Comparison of ENCODE assay signal across 14 cellular contexts in genomic region chr3:14436954-14437281, GRCh38. TPM values are rescaled to one million over a fixed set of nuclear protein-coding genes. Genes with fewer than 3 reads are reported as not detected.
DNase-seq lines count a peak whose midpoint lies in the region; ATAC-seq and TF ChIP-seq lines count a peak whose summit lies in the region.
"Had no signal": no experiment of that assay in that cellular context is flagged by ENCODE, and none has a peak within 500 bp of the region (broad histone marks: within the 10 kb centered on the region; RNA-seq: fewer than 3 reads in every experiment).

No MANE protein-coding gene starts in this region.

- no TSS peak for BruUV-seq in Calu3 (replicated peaks; lab: Mats Ljungman, UMichigan)

- no peak for ATAC-seq in activated CD8-positive, alpha-beta T cell treated with anti-CD3 and anti-CD28 coated beads for 36 hours
- ATAC-seq in naive B cell (ENCODE audit: low read depth in 2 of 2) (no peak), GM19397 (IDR thresholded peaks at IDR 0.05; ENCODE audit: unreplicated experiment) (no peak)
- ATAC-seq: GM12878 had no signal

- H3K36me3 Mint-ChIP-seq in CD14-positive monocyte = peaks cover 43 to 49% of the 10 kb centered on the region in 2 donors
- H3K36me3 Mint-ChIP-seq in Calu3 (ENCODE audit: insufficient read depth, unreplicated experiment) = peaks cover 17% of the 10 kb centered on the region
- H3K36me3 Mint-ChIP-seq in activated CD8-positive, alpha-beta T cell treated with anti-CD3 and anti-CD28 coated beads for 36 hours (ENCODE audit: low read depth) = peaks cover 8% of the 10 kb centered on the region
- no peaks in the 10 kb centered on the region for H3K36me3 Mint-ChIP-seq in naive B cell

- peak overlapping the region; percentile 39 to 48 for H3K4me3 Mint-ChIP-seq in CD14-positive monocyte
- peak overlapping the region; percentile 20 for H3K4me3 Mint-ChIP-seq in Calu3 (ENCODE audit: low read depth, unreplicated experiment)
- H3K4me3 Mint-ChIP-seq in activated CD8-positive, alpha-beta T cell treated with anti-CD3 and anti-CD28 coated beads for 36 hours = no peak overlapping the region
- H3K4me3 Mint-ChIP-seq in naive B cell = no peak overlapping the region

- H3K4me1 Mint-ChIP-seq in CD14-positive monocyte (peaks cover 94% of the 10 kb centered on the region), Calu3 (ENCODE audit: low read depth, unreplicated experiment) (peaks cover 83% of the 10 kb centered on the region), naive B cell (peaks cover 45 to 82% (median 71%) of the 10 kb centered on the region in 3 donors)
- H3K4me1 Mint-ChIP-seq in activated CD8-positive, alpha-beta T cell treated with anti-CD3 and anti-CD28 coated beads for 36 hours (ENCODE audit: low read depth) = peaks cover 54% of the 10 kb centered on the region

- CTCF ChIA-PET in Calu3 (lab: Charles Lee) = interaction anchor here (0.6 to 1.8 kb wide), 2 partner anchors 11 to 1054 kb away, joined by 3 to 4 read pairs; no protein-coding TSS in a partner anchor
- CTCF ChIA-PET in activated CD8-positive, alpha-beta T cell treated with anti-CD3 and anti-CD28 coated beads for 36 hours (lab: Charles Lee) = interaction anchor here (0.8 kb wide), 1 partner anchor 540 kb away, joined by 3 read pairs; no protein-coding TSS in a partner anchor

- DNase-seq in CD14-positive monocyte (ENCODE audit: low spot score) (no peak), Calu3 (no peak), naive B cell (no peak), dedifferentiated amniotic fluid mesenchymal stem cell (ENCODE audit: extremely low spot score) (no peak), GF-D8 (lab: John Stamatoyannopoulos, UW) (no peak)
- no peak for DNase-seq in activated CD8-positive, alpha-beta T cell treated with anti-CD3 and anti-CD28 coated beads for 36 hours
- DNase-seq: activated CD4-positive, alpha-beta T cell treated with anti-CD3 and anti-CD28 coated beads, Interleukin-2, amount 50 U/mL, for 48 hours; amniotic stem cell; effector memory CD4-positive, alpha-beta T cell; mesendoderm; NCI-H1930; NCI-H446 treated with DMSO at 0.1 percent for 48 hours had no signal

- intact Hi-C loops in CD14-positive monocyte (cut with micrococcal nuclease) (no loop called here), Calu3 (cut with micrococcal nuclease; ENCODE audit: unreplicated experiment) (no loop called here)
- intact Hi-C loops in activated CD8-positive, alpha-beta T cell treated with anti-CD3 and anti-CD28 coated beads for 36 hours (cut with micrococcal nuclease) = no loop called here

- H3K27me3 Mint-ChIP-seq in CD14-positive monocyte (ENCODE audit: low read depth in 3 of 3) (peaks cover 0 to 2% (median 0%) of the 10 kb centered on the region in 3 donors), Calu3 (ENCODE audit: unreplicated experiment) (no peaks in the 10 kb centered on the region), naive B cell (no peaks in the 10 kb centered on the region)
- H3K27me3 Mint-ChIP-seq in activated CD8-positive, alpha-beta T cell treated with anti-CD3 and anti-CD28 coated beads for 36 hours = no peaks in the 10 kb centered on the region

- POLR2A ChIA-PET in activated CD8-positive, alpha-beta T cell treated with anti-CD3 and anti-CD28 coated beads for 36 hours (lab: Charles Lee) = no interaction called here

- H3K27ac Mint-ChIP-seq in CD14-positive monocyte (peak overlapping the region; percentile 92 to 100 (median 96)), Calu3 (ENCODE audit: unreplicated experiment) (no peak overlapping the region), naive B cell (peak overlapping the region in 5 of 6 donors; percentile 37 to 82 (median 64))
- peak overlapping the region; percentile 1 for H3K27ac Mint-ChIP-seq in activated CD8-positive, alpha-beta T cell treated with anti-CD3 and anti-CD28 coated beads for 36 hours

- TF ChIP-seq CTCF in CD14-positive monocyte (IDR thresholded peaks at IDR 0.05) (no peak), Calu3 (IDR thresholded peaks at IDR 0.05; ENCODE audit: unreplicated experiment) (no peak)
- no peak for TF ChIP-seq CTCF in activated CD8-positive, alpha-beta T cell treated with anti-CD3 and anti-CD28 coated beads for 36 hours (IDR thresholded peaks at IDR 0.05)

- H3K9me3 Mint-ChIP-seq in CD14-positive monocyte = no peaks in the 10 kb centered on the region
- H3K9me3 Mint-ChIP-seq in Calu3 (ENCODE audit: low read depth, unreplicated experiment) = no peaks in the 10 kb centered on the region
- H3K9me3 Mint-ChIP-seq in activated CD8-positive, alpha-beta T cell treated with anti-CD3 and anti-CD28 coated beads for 36 hours = no peaks in the 10 kb centered on the region
- H3K9me3 Mint-ChIP-seq in naive B cell = no peaks in the 10 kb centered on the region

RNA-seq across cellular contexts. Expression of gene SLC6A6, which starts 34.5 kb away (rescaled TPM):
- polyA plus RNA-seq in CD14-positive monocyte = 10 to 100 TPM; 18.4 to 24.5 TPM
- 46.3 and 48.3 TPM in 2 replicates for total RNA-seq in Calu3 (2022)
- 10 to 100 TPM; 43.4 to 48.8 TPM for total RNA-seq in activated CD8-positive, alpha-beta T cell treated with anti-CD3 and anti-CD28 coated beads for 36 hours
- polyA plus RNA-seq in naive B cell (ENCODE audit: low read depth in 6 of 6) = 1 to 10 TPM; 4.7 to 9.1 (median 6.2) TPM

Comparison
In these comparisons a context has a peak if more than half of its experiments do, and no peak if none do; other contexts are left out.
1. H3K4me3 Mint-ChIP-seq: peak in CD14-positive monocyte (2 of 2) and Calu3 (single experiment); none in activated CD8-positive, alpha-beta T cell treated with anti-CD3 and anti-CD28 coated beads for 36 hours (single experiment) and naive B cell (0 of 8).